In genomic region chr3:105746226-105746996, GRCh38 we compare ENCODE assay signal across 8 cellular contexts.
DNase-seq lines count a peak whose midpoint lies in the region; ATAC-seq and TF ChIP-seq lines count a peak whose summit lies in the region.

No MANE protein-coding gene starts in this region.

- H3K9me3 Mint-ChIP-seq in neural progenitor cell, result peaks cover 4% of the 10 kb centered on the region

- peaks cover 4% of the 10 kb centered on the region for H3K79me2 ChIP-seq in neural progenitor cell (ENCODE audit: low read depth)

- peaks cover 9% of the 10 kb centered on the region for H4K20me1 ChIP-seq in neural progenitor cell (ENCODE audit: low read depth)

- no peaks in the 10 kb centered on the region for H3K27me3 Mint-ChIP-seq in neural progenitor cell (ENCODE audit: insufficient read depth, low read depth)

- H3K27ac Mint-ChIP-seq in neural progenitor cell, result peak overlapping the region; percentile 3

- H3K9me3 ChIP-seq in breast epithelium, result no peaks in the 10 kb centered on the region
- no peaks in the 10 kb centered on the region for H3K9me3 ChIP-seq in neural progenitor cell (ENCODE audit: low read depth)
- no peaks in the 10 kb centered on the region for H3K9me3 ChIP-seq in aorta (ENCODE audit: control insufficient read depth, low read length)

- H3K4me1 Mint-ChIP-seq in neural progenitor cell, result peaks cover 8% of the 10 kb centered on the region

- TF ChIP-seq CTCF in breast epithelium (IDR thresholded peaks at IDR 0.05) (no peak), neural progenitor cell (IDR thresholded peaks at IDR 0.05) (no peak)

- H3K4me2 ChIP-seq in neural progenitor cell, result peak overlapping the region; percentile 53

- H3K4me1 ChIP-seq in breast epithelium (peaks cover 0 to 10% of the 10 kb centered on the region in 2 donors), neural progenitor cell (peaks cover 19% of the 10 kb centered on the region), aorta (ENCODE audit: control insufficient read depth in 1 of 2, insufficient read depth in 2 of 2, low read length in 2 of 2) (peaks cover 0 to 6% of the 10 kb centered on the region in 2 donors)

- no peaks in the 10 kb centered on the region for H3F3A ChIP-seq in neural progenitor cell (ENCODE audit: low read depth)

- H3K36me3 Mint-ChIP-seq in neural progenitor cell, result peaks cover 18% of the 10 kb centered on the region

- ATAC-seq in GM18861 (IDR thresholded peaks at IDR 0.05; ENCODE audit: unreplicated experiment) (peak; percentile 98), HG03097 (IDR thresholded peaks at IDR 0.05; ENCODE audit: low FRiP score, unreplicated experiment) (peak; percentile 76), aorta (ENCODE audit: low FRiP score) (no peak)

- no peak overlapping the region for H3K9ac ChIP-seq in neural progenitor cell

- intact Hi-C loops in breast epithelium (cut with DNase I; ENCODE audit: low total_unique reads) (no loop called here), aorta (cut with DNase I) (no loop called here)

- H3K4me3 ChIP-seq in breast epithelium (no peak overlapping the region), neural progenitor cell (no peak overlapping the region), aorta (ENCODE audit: low read length in 2 of 2) (no peak overlapping the region)

- no peak overlapping the region for H2AFZ ChIP-seq in neural progenitor cell (replicated peaks)

- no peaks in the 10 kb centered on the region for H3K27me3 ChIP-seq in breast epithelium
- no peaks in the 10 kb centered on the region for H3K27me3 ChIP-seq in neural progenitor cell
- H3K27me3 ChIP-seq in aorta (ENCODE audit: control insufficient read depth in 1 of 2, insufficient read depth in 2 of 2, low read length in 1 of 2), result no peaks in the 10 kb centered on the region

- TF ChIP-seq POLR2A in breast epithelium (IDR thresholded peaks at IDR 0.05), result no peak

- H3K36me3 ChIP-seq in breast epithelium (no peaks in the 10 kb centered on the region), neural progenitor cell (peaks cover 23% of the 10 kb centered on the region), aorta (ENCODE audit: control insufficient read depth in 1 of 2, insufficient read depth in 2 of 2, low read length in 1 of 2) (no peaks in the 10 kb centered on the region)

- 78 to 80% methylated on average over 3 of the region's 3 CpGs for WGBS in aorta, 2 donors

- H3K27ac ChIP-seq in breast epithelium (peak overlapping the region; percentile 67 to 76), neural progenitor cell (peak overlapping the region; percentile 39), aorta (ENCODE audit: low read depth in 1 of 2, low read length in 2 of 2) (no peak overlapping the region)

- DNase-seq in breast epithelium (ENCODE audit: low spot score in 2 of 2), result no peak
- no peak for DNase-seq in neural progenitor cell (ENCODE audit: low spot score)
- no peak for DNase-seq in aorta
- no peak for DNase-seq in pons (ENCODE audit: low spot score)
- no peak for DNase-seq in GOT3 (lab: John Stamatoyannopoulos, UW)
- DNase-seq in NCI-H2107 treated with DMSO at 0.1 percent for 48 hours (lab: John Stamatoyannopoulos, UW; ENCODE audit: unreplicated experiment), result no peak

- H3K4me3 Mint-ChIP-seq in neural progenitor cell, result no peak overlapping the region

Comparison
In these comparisons a context has a peak if more than half of its experiments do, and no peak if none do; other contexts are left out.
1. H3K27ac ChIP-seq: peak in breast epithelium (2 of 2) and neural progenitor cell (single experiment); none in aorta (0 of 2).